In the genomic region with DNA sequence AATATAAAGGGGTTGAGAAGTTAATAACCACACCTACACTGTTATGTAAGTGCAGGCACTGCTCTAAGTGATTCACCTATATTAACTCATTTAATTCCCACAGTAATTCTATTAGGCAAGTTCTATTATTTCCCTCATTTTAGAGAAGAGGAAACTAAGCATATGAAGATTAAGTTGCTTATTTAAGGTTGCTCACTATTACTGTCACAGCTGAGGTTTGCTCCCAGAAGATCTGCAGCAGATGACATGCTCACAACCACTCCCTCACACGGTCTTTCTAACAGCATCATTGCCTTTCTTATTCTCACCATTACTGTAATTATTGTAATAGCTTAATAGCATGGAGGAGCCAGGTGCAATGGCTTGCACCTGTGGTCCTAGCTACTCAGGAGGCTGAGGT, we compare ENCODE assay signal across 16 cellular contexts.
DNase-seq lines count a peak whose midpoint lies in the region; TF ChIP-seq lines count a peak whose summit lies in the region.
"Had no signal": no experiment of that assay in that cellular context is flagged by ENCODE, and none has a peak within 500 bp of the region (broad histone marks: within the 10 kb centered on the region; RNA-seq: fewer than 3 reads in every experiment).

No MANE protein-coding gene starts in this region.

- H3K79me2 ChIP-seq in smooth muscle cell (ENCODE audit: low read depth) = no peaks in the 10 kb centered on the region

- H3K27ac Mint-ChIP-seq in immature natural killer cell = no peak overlapping the region

- intact Hi-C loops in head of caudate nucleus (cut with DNase I) = no loop called here

- no peaks in the 10 kb centered on the region for H3F3A ChIP-seq in smooth muscle cell (ENCODE audit: low read depth)

- H3K27me3 Mint-ChIP-seq in immature natural killer cell (ENCODE audit: low read depth in 3 of 3) = peaks cover 2 to 3% (median 3%) of the 10 kb centered on the region in 3 donors

- no peaks in the 10 kb centered on the region for H3K4me1 ChIP-seq in smooth muscle cell (ENCODE audit: low read depth)

- TF ChIP-seq CTCF in smooth muscle cell (IDR thresholded peaks at IDR 0.05; ENCODE audit: borderline replicate concordance, insufficient read depth, poor library complexity, severe bottlenecking) = no peak

- no peak overlapping the region for H3K27ac ChIP-seq in smooth muscle cell (ENCODE audit: low read depth)
- H3K27ac ChIP-seq: GM23248 had no signal

- H2AFZ ChIP-seq in smooth muscle cell (ENCODE audit: low read depth) = no peak overlapping the region
- H2AFZ ChIP-seq: GM23248 had no signal

- H3K36me3 Mint-ChIP-seq in immature natural killer cell = no peaks in the 10 kb centered on the region
- H3K36me3 Mint-ChIP-seq: CD4-positive, alpha-beta memory T cell had no signal

- H3K4me1 Mint-ChIP-seq in immature natural killer cell = no peaks in the 10 kb centered on the region
- H3K4me1 Mint-ChIP-seq: CD4-positive, alpha-beta memory T cell had no signal

- no peak overlapping the region for H3K4me3 ChIP-seq in smooth muscle cell
- H3K4me3 ChIP-seq: GM23248 had no signal

- H4K20me1 ChIP-seq in smooth muscle cell (ENCODE audit: low read depth) = no peaks in the 10 kb centered on the region

- H3K9me3 Mint-ChIP-seq in immature natural killer cell = peaks cover 0 to 6% (median 0%) of the 10 kb centered on the region in 6 donors
- H3K9me3 Mint-ChIP-seq: CD4-positive, alpha-beta memory T cell had no signal

- peak; percentile 53 for DNase-seq in NCI-H748 (lab: John Stamatoyannopoulos, UW; ENCODE audit: unreplicated experiment)
- no peak for DNase-seq in NCI-H748 treated with DMSO at 0.1 percent for 48 hours (lab: John Stamatoyannopoulos, UW)
- DNase-seq in NCI-H69 (lab: John Stamatoyannopoulos, UW) = peak; percentile 8
- DNase-seq in head of caudate nucleus = peak in 22 of 42 donors; percentile 4 to 75 (median 28)
- DNase-seq in immature natural killer cell = no peak
- no peak for DNase-seq in SW480 (ENCODE audit: low spot score)
- DNase-seq in smooth muscle cell (lab: John Stamatoyannopoulos, UW; ENCODE audit: unreplicated experiment) = no peak
- DNase-seq: C1 segment of cervical spinal cord; Calu3; CD4-positive, alpha-beta memory T cell; COR-L47; DMS53; DMS79 treated with DMSO at 0.1 percent for 48 hours; GM23248; H7; HCEC 1CT had no signal

- H3K4me2 ChIP-seq in smooth muscle cell = no peak overlapping the region

- no peaks in the 10 kb centered on the region for H3K27me3 ChIP-seq in smooth muscle cell (ENCODE audit: low read depth)

- H3K4me3 Mint-ChIP-seq in immature natural killer cell = no peak overlapping the region
- H3K4me3 Mint-ChIP-seq: CD4-positive, alpha-beta memory T cell had no signal

- WGBS in smooth muscle cell (ENCODE audit: low lambda C conversion rate) = 72% methylated on average over 1 of the region's 1 CpG

- no peak overlapping the region for H3K9ac ChIP-seq in smooth muscle cell (ENCODE audit: low read depth)
- H3K9ac ChIP-seq: GM23248 had no signal

- H3K36me3 ChIP-seq in smooth muscle cell (ENCODE audit: low read depth) = no peaks in the 10 kb centered on the region

- no peaks in the 10 kb centered on the region for H3K9me3 ChIP-seq in smooth muscle cell (replicated peaks; ENCODE audit: low read depth)

Comparison
In these comparisons a context has a peak if more than half of its experiments do, and no peak if none do; other contexts are left out.
1. DNase-seq: peak in NCI-H748 (single experiment), NCI-H69 (single experiment) and head of caudate nucleus (22 of 42); none in NCI-H748 treated with DMSO at 0.1 percent for 48 hours (single experiment), immature natural killer cell (0 of 3), SW480 (single experiment) and smooth muscle cell (single experiment).